8 cellular contexts compared by ENCODE assay signal in genomic region chr1:112849967-112850641, GRCh38.
DNase-seq lines count a peak whose midpoint lies in the region; ATAC-seq, FAIRE-seq and TF ChIP-seq lines count a peak whose summit lies in the region.

No MANE protein-coding gene starts in this region.

- CTCF ChIA-PET in K562 (lab: Yijun Ruan, JAX; ENCODE audit: low intra/inter-chr PET ratio), result no interaction called here

- intact Hi-C loops in K562 (cut with micrococcal nuclease), result no loop called here
- intact Hi-C loops in left lung (cut with DNase I), result no loop called here

- FAIRE-seq in K562 (lab: Jason Lieb, UNC), result peak; percentile 19

- TF ChIP-seq EP300 in K562 (IDR thresholded peaks at IDR 0.05; ENCODE audit: low read length), result no peak

- H3K27me3 ChIP-seq in K562 (ENCODE audit: control insufficient read depth in 2 of 2, insufficient read depth in 2 of 2, low read length in 2 of 2) (no peaks in the 10 kb centered on the region), left lung (peaks cover 23 to 71% of the 10 kb centered on the region in 2 donors), thoracic aorta (replicated peaks; ENCODE audit: insufficient read depth) (no peaks in the 10 kb centered on the region)

- 76% methylated on average over 37 of the region's 41 CpGs for WGBS in K562 (ENCODE audit: insufficient coverage, low coverage, missing lambda C conversion rate)

- no peak overlapping the region for H3K9ac ChIP-seq in K562 (ENCODE audit: insufficient read depth in 1 of 2, low read depth in 2 of 2, low read length in 2 of 2)

- H3K4me2 ChIP-seq in K562 (ENCODE audit: insufficient read depth, low read length), result no peak overlapping the region

- DNase-seq in NCI-H1092 treated with DMSO at 0.1 percent for 48 hours (lab: John Stamatoyannopoulos, UW), result peak; percentile 22
- DNase-seq in NCI-H1092 (lab: John Stamatoyannopoulos, UW), result no peak
- no peak for DNase-seq in K562 (ENCODE audit: extremely low read depth in 1 of 4, low spot score in 3 of 4)
- DNase-seq in left lung, result no peak
- DNase-seq in thoracic aorta (ENCODE audit: low spot score), result no peak
- DNase-seq in stimulated activated CD4-positive, alpha-beta T cell treated with anti-CD3 and anti-CD28 coated beads, Interleukin-2, amount 100 ng/mL, for 24 hours, result no peak
- DNase-seq in NCI-H774 (lab: John Stamatoyannopoulos, UW), result no peak

- H3K79me2 ChIP-seq in K562 (ENCODE audit: control insufficient read depth, insufficient read depth, low read length), result no peaks in the 10 kb centered on the region

- POLR2A ChIA-PET in K562 (lab: Yijun Ruan, JAX), result interaction anchor here (0.8 kb wide), 1 partner anchor 28 kb away, joined by 3 read pairs; no protein-coding TSS in a partner anchor

- no peak overlapping the region for H2AFZ ChIP-seq in K562 (ENCODE audit: low read depth, low read length)

- in situ Hi-C loops in K562 (cut with MboI), result no loop called here

- H3K36me3 ChIP-seq in K562 (ENCODE audit: control insufficient read depth, insufficient read depth, low read length), result no peaks in the 10 kb centered on the region
- no peaks in the 10 kb centered on the region for H3K36me3 ChIP-seq in left lung
- no peaks in the 10 kb centered on the region for H3K36me3 ChIP-seq in thoracic aorta

- no peaks in the 10 kb centered on the region for H3K9me1 ChIP-seq in K562 (ENCODE audit: control insufficient read depth, insufficient read depth, low read length)

- no peaks in the 10 kb centered on the region for H4K20me1 ChIP-seq in K562 (replicated peaks; ENCODE audit: control insufficient read depth, insufficient read depth, low read length)

- ATAC-seq in K562 (no peak), left lung (no peak), thoracic aorta (ENCODE audit: insufficient number of reproducible peaks, low FRiP score, low read depth) (no peak), GM18870 (IDR thresholded peaks at IDR 0.05; ENCODE audit: unreplicated experiment) (no peak)

- no peak overlapping the region for H3K27ac ChIP-seq in K562 (ENCODE audit: extremely low read depth, low read depth, low read length)
- no peak overlapping the region for H3K27ac ChIP-seq in left lung
- no peak overlapping the region for H3K27ac ChIP-seq in thoracic aorta

- BruUV-seq in K562 (replicated peaks; lab: Mats Ljungman, UMichigan), result no TSS peak

- no peak for TF ChIP-seq CTCF in K562 (IDR thresholded peaks at IDR 0.05 in 2 of 3, conservative IDR thresholded peaks at IDR 0.05 in 1 of 3; ENCODE audit: insufficient read depth in 2 of 3, low read depth in 1 of 3, low read length in 3 of 3)
- no peak for TF ChIP-seq CTCF in left lung (IDR thresholded peaks at IDR 0.05)
- no peak for TF ChIP-seq CTCF in thoracic aorta (IDR thresholded peaks at IDR 0.05)

- no peaks in the 10 kb centered on the region for H3K9me3 ChIP-seq in K562 (replicated peaks; ENCODE audit: control insufficient read depth, insufficient read depth, low read depth, low read length)
- H3K9me3 ChIP-seq in left lung, result no peaks in the 10 kb centered on the region
- no peaks in the 10 kb centered on the region for H3K9me3 ChIP-seq in thoracic aorta

- H3K4me1 ChIP-seq in K562 (replicated peaks in 1 of 2; ENCODE audit: control insufficient read depth in 2 of 2, insufficient read depth in 2 of 2, low read length in 2 of 2) (peaks cover 6 to 8% of the 10 kb centered on the region in 2 experiments; a peak in 2 of 5 replicates), left lung (peaks cover 9 to 10% of the 10 kb centered on the region in 2 donors), thoracic aorta (ENCODE audit: control insufficient read depth in 1 of 2, low read depth in 2 of 2) (peaks cover 4 to 12% of the 10 kb centered on the region in 2 donors)

- no peak overlapping the region for H3K4me3 ChIP-seq in K562
- H3K4me3 ChIP-seq in left lung, result peak overlapping the region; percentile 14 to 23
- peak overlapping the region; percentile 66 for H3K4me3 ChIP-seq in thoracic aorta

- TF ChIP-seq RAD21 in K562 (CRISPR knock-in tag; conservative IDR thresholded peaks at IDR 0.05 in 1 of 2, IDR thresholded peaks at IDR 0.05 in 1 of 2), result no peak

- no peak for TF ChIP-seq POLR2A in K562 (conservative IDR thresholded peaks at IDR 0.05)

TF ChIP-seq in K562, 482 proteins besides CTCF, POLR2A, EP300 and RAD21:
- TF ChIP-seq KDM4B (IDR thresholded peaks at IDR 0.05; ENCODE audit: borderline replicate concordance in 2 of 2, low read depth in 1 of 2), result no peak
- no peak for TF ChIP-seq ZNF280A (IDR thresholded peaks at IDR 0.05; ENCODE audit: low read depth, partially characterized antibody)
- TF ChIP-seq FOXJ3 (CRISPR knock-in tag; IDR thresholded peaks at IDR 0.05), result no peak
- no peak for TF ChIP-seq MECOM (CRISPR knock-in tag; IDR thresholded peaks at IDR 0.05)
- TF ChIP-seq HMG20A (CRISPR knock-in tag; conservative IDR thresholded peaks at IDR 0.05), result no peak
- TF ChIP-seq MBD2 (IDR thresholded peaks at IDR 0.05; ENCODE audit: borderline replicate concordance, low read depth), result no peak
- no peak for TF ChIP-seq KLF6 (CRISPR knock-in tag; IDR thresholded peaks at IDR 0.05; ENCODE audit: borderline replicate concordance)
- TF ChIP-seq HDAC6 (IDR thresholded peaks at IDR 0.05; ENCODE audit: low read depth, low read length), result no peak
- TF ChIP-seq ZNF592 (IDR thresholded peaks at IDR 0.05), result no peak
- TF ChIP-seq ZNF695 (CRISPR knock-in tag; IDR thresholded peaks at IDR 0.05), result no peak
- no peak for TF ChIP-seq NR0B1 (IDR thresholded peaks at IDR 0.05; ENCODE audit: partially characterized antibody)
